25 cellular contexts compared by ENCODE assay signal in genomic region chr1:192261476-192261875, GRCh38. TPM values are rescaled to one million over a fixed set of nuclear protein-coding genes. Genes with fewer than 3 reads are reported as not detected.
"Had no signal": no experiment of that assay in that cellular context is flagged by ENCODE, and none has a peak within 500 bp of the region (broad histone marks: within the 10 kb centered on the region; RNA-seq: fewer than 3 reads in every experiment).

No MANE protein-coding gene starts in this region.

- H3K4me1 ChIP-seq: foreskin keratinocyte, testis, transverse colon had no signal

- FAIRE-seq: kidney had no signal

- H3K4me3 ChIP-seq: coronary artery, lung, skin epidermis, testis, transverse colon had no signal

- DNase-seq: effector CD8-positive, alpha-beta T cell; foreskin keratinocyte; kidney; left colon; left ventricle myocardium superior; mesenchymal stem cell; midbrain; naive B cell; stimulated activated CD4-positive, alpha-beta T cell treated with anti-CD3 and anti-CD28 coated beads, Interleukin-2, amount 100 ng/mL, for 24 hours; stimulated activated CD4-positive, alpha-beta T cell treated with anti-CD3 and anti-CD28 coated beads, Interleukin-4, amount 100 ng/mL, for 4 hours; stimulated activated naive B cell treated with anti-CD40 and anti-IgM and Interleukin-4, amounts not matched to agents 10 μg/mL and 1 μg/mL and 100 μg/mL, for 72 hours; stimulated activated naive CD8-positive, alpha-beta T cell treated with anti-CD3 and anti-CD28 coated beads, Interleukin-15, amount 100 ng/mL, for 72 hours; testis; transverse colon had no signal

- ATAC-seq: esophagus mucosa; foreskin keratinocyte; left colon; left ventricle myocardium superior; sciatic nerve; stimulated activated naive B cell treated with anti-CD40 and anti-IgM and Interleukin-4, amounts not matched to agents 10 μg/mL and 1 μg/mL and 100 μg/mL, for 72 hours; stimulated activated naive CD8-positive, alpha-beta T cell treated with anti-CD3 and anti-CD28 coated beads, Interleukin-15, amount 100 ng/mL, for 72 hours had no signal

- H3K27ac ChIP-seq: coronary artery, foreskin keratinocyte, skin epidermis, testis, transverse colon had no signal

- H3K9me3 ChIP-seq: testis, transverse colon had no signal

- H3K36me3 ChIP-seq: transverse colon had no signal

- H3K27me3 ChIP-seq: foreskin keratinocyte, testis, transverse colon had no signal

RNA-seq across cellular contexts. Expression of gene RGS21, which starts 55.3 kb away (rescaled TPM):
- total RNA-seq: cerebellum, dermis microvascular lymphatic vessel endothelial cell, esophagus mucosa, foreskin keratinocyte, kidney, left colon, left ventricle myocardium superior, lung, omental fat pad, pulmonary artery endothelial cell, sciatic nerve, subcutaneous adipose tissue, testis, transverse colon, ureter had no signal
- polyA plus RNA-seq: foreskin keratinocyte, lung had no signal
